10 cellular contexts compared by ENCODE assay signal in the genomic region with DNA sequence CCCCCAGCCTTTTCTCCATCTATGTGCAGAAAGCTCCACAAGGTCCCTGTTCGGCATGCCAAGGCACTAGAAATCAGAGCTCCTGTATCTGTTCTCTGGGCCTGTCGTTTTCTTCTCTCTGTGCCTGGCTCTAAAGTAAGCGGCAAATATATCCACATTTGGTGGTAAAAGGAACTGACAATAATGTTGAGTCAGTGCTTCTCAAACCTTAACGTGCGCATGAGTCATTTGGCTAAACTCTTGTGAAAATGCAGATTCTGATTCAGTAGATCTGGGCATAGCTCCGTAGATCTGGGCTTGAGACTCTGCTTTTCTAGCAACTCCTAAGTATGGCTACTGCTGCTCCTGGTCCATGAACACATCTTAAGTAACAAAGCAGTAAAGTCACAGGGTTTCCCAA. TPM values are rescaled to one million over a fixed set of nuclear protein-coding genes. Genes with fewer than 3 reads are reported as not detected.
DNase-seq lines count a peak whose midpoint lies in the region; ATAC-seq, FAIRE-seq and TF ChIP-seq lines count a peak whose summit lies in the region.
"Had no signal": no experiment of that assay in that cellular context is flagged by ENCODE, and none has a peak within 500 bp of the region (broad histone marks: within the 10 kb centered on the region; RNA-seq: fewer than 3 reads in every experiment).

No MANE protein-coding gene starts in this region.

- FAIRE-seq in H54 (lab: Jason Lieb, UNC), result peak; percentile 99

- in situ Hi-C loops in SK-MEL-5 (cut with HindIII; ENCODE audit: low pct_unique_long_range_greater_than_20kb, low sequenced_read_pairs), result no loop called here

- H3K27me3 ChIP-seq in skeletal muscle tissue (ENCODE audit: control insufficient read depth in 3 of 3, insufficient read depth in 3 of 3, low read length in 3 of 3), result no peaks in the 10 kb centered on the region

- no peak for TF ChIP-seq CTCF in fibroblast of villous mesenchyme (IDR thresholded peaks at IDR 0.05; ENCODE audit: insufficient read depth, low read depth, low read length)

- H3K4me1 ChIP-seq in skeletal muscle tissue (ENCODE audit: control insufficient read depth in 3 of 3, insufficient read depth in 3 of 3, low read length in 3 of 3), result peaks cover 0 to 10% (median 9%) of the 10 kb centered on the region in 3 donors

- no peaks in the 10 kb centered on the region for H3K9me3 ChIP-seq in skeletal muscle tissue (ENCODE audit: control insufficient read depth in 3 of 3, low read length in 3 of 3)

- H3K36me3 ChIP-seq in skeletal muscle tissue (ENCODE audit: control insufficient read depth in 3 of 3, insufficient read depth in 3 of 3, low read length in 3 of 3), result no peaks in the 10 kb centered on the region

- peak overlapping the region; percentile 40 for H3K27ac ChIP-seq in skeletal muscle tissue (ENCODE audit: low read depth, low read length)
- H3K27ac ChIP-seq: coronary artery had no signal

- DNase-seq in H54 (ENCODE audit: insufficient read length, low spot score) (no peak), SK-MEL-5 (ENCODE audit: low read depth, low spot score) (peak; percentile 34), fibroblast of villous mesenchyme (ENCODE audit: low read depth) (peak; percentile 92), KG1 (lab: John Stamatoyannopoulos, UW) (no peak), COR-L47 (lab: John Stamatoyannopoulos, UW) (no peak), NCI-H510A treated with DMSO at 0.1 percent for 48 hours (lab: John Stamatoyannopoulos, UW) (no peak)
- DNase-seq: NCI-H2107 had no signal

- no peak overlapping the region for H3K9ac ChIP-seq in skeletal muscle tissue (ENCODE audit: low read depth in 1 of 3, low read length in 3 of 3)

- H3K4me3 ChIP-seq in fibroblast of villous mesenchyme (ENCODE audit: low read depth, low read length) (no peak overlapping the region), skeletal muscle tissue (ENCODE audit: low read length in 3 of 3) (no peak overlapping the region)
- H3K4me3 ChIP-seq: coronary artery had no signal

- no peak for TF ChIP-seq POLR2A in H54 (IDR thresholded peaks at IDR 0.05; ENCODE audit: low read depth, low read length)

- no peak for ATAC-seq in GM21515 (IDR thresholded peaks at IDR 0.05; ENCODE audit: unreplicated experiment)

RNA-seq across cellular contexts. Expression of a gene that starts 16.5 kb away (rescaled TPM):
- total RNA-seq in SK-MEL-5 (2014; rRNA removed; shearing (Covaris generic)), result 1,114 and 1,151 TPM in 2 replicates
- 490 and 525 TPM in 2 replicates for polyA plus RNA-seq in SK-MEL-5 (2015; cell fraction: cytosol; rRNA removed)
- polyA plus RNA-seq in SK-MEL-5 (2015; cell fraction: nucleus; rRNA removed), result 203 and 204 TPM in 2 replicates
- total RNA-seq in fibroblast of villous mesenchyme (195 and 207 TPM in 2 replicates), skeletal muscle tissue (85.6 TPM)

Comparison
In these comparisons a context has a peak if more than half of its experiments do, and no peak if none do; other contexts are left out.
1. DNase-seq: peak in SK-MEL-5 (single experiment) and fibroblast of villous mesenchyme (single experiment); none in H54 (single experiment), KG1 (single experiment), COR-L47 (single experiment) and NCI-H510A treated with DMSO at 0.1 percent for 48 hours (single experiment).